ENCODE assay signal across 8 cellular contexts in genomic region chrX:57929373-57929772, GRCh38. TPM values are rescaled to one million over a fixed set of nuclear protein-coding genes. Genes with fewer than 3 reads are reported as not detected.
A peak's percentile ranks its signal among the peaks of the same experiment; 100 is the strongest.
DNase-seq lines count a peak whose midpoint lies in the region; ATAC-seq and TF ChIP-seq lines count a peak whose summit lies in the region.

No MANE protein-coding gene starts in this region.

- ATAC-seq in GM19351 (IDR thresholded peaks at IDR 0.05; ENCODE audit: unreplicated experiment) (peak; percentile 62), HG03175 (IDR thresholded peaks at IDR 0.05; ENCODE audit: unreplicated experiment) (no peak)

- H4K20me1 ChIP-seq in hepatocyte (ENCODE audit: insufficient read depth, poor library complexity, severe bottlenecking): no peaks in the 10 kb centered on the region

- H3K4me2 ChIP-seq in hepatocyte: no peak overlapping the region

- POLR2A ChIA-PET in RWPE1 (lab: Yijun Ruan, JAX; ENCODE audit: low non-redundant PET): no interaction called here

- H3K79me2 ChIP-seq in hepatocyte: no peaks in the 10 kb centered on the region

- CTCF ChIA-PET in RWPE1 (lab: Yijun Ruan, JAX): no interaction called here

- H3K4me3 ChIP-seq in hepatocyte: no peak overlapping the region

- H3K27ac ChIP-seq in RWPE1 (no peak overlapping the region), hepatocyte (no peak overlapping the region)

- no peak overlapping the region for H2AFZ ChIP-seq in hepatocyte

- no peaks in the 10 kb centered on the region for H3K27me3 ChIP-seq in hepatocyte

- TF ChIP-seq CTCF in AG09319 (IDR thresholded peaks at IDR 0.05; ENCODE audit: low read depth, low read length) (peak; percentile 47), RWPE1 (conservative IDR thresholded peaks at IDR 0.05; ENCODE audit: low read depth) (peak; percentile 32), hepatocyte (IDR thresholded peaks at IDR 0.05; ENCODE audit: poor library complexity) (peak; percentile 22)

- DNase-seq in AG09319 (ENCODE audit: extremely low read depth, low read depth) (no peak), RWPE1 (ENCODE audit: low spot score) (no peak), hepatocyte (ENCODE audit: low spot score) (no peak), NCI-H2029 (lab: John Stamatoyannopoulos, UW) (no peak), epidermal melanocyte (ENCODE audit: insufficient read length, low spot score) (no peak)
- no peak for DNase-seq in activated CD4-positive, CD25-positive, alpha-beta regulatory T cell (lab: John Stamatoyannopoulos, UW)

- H3K9me2 ChIP-seq in hepatocyte (replicated peaks; ENCODE audit: insufficient read depth): no peaks in the 10 kb centered on the region

- no peaks in the 10 kb centered on the region for H3K4me1 ChIP-seq in hepatocyte (ENCODE audit: insufficient read depth)

- H3K36me3 ChIP-seq in hepatocyte (replicated peaks; ENCODE audit: insufficient read depth, low read depth): no peaks in the 10 kb centered on the region

- H3K9me3 ChIP-seq in hepatocyte (ENCODE audit: low read depth): no peaks in the 10 kb centered on the region

RNA-seq across cellular contexts. Expression of gene ZXDA, which starts 19.1 kb away (rescaled TPM):
- total RNA-seq in hepatocyte: not detected in 2 replicates
- not detected in 2 replicates for polyA plus RNA-seq in hepatocyte
